Comparison of ENCODE assay signal across 8 cellular contexts in genomic region chrX:47936224-47936939, GRCh38.
DNase-seq lines count a peak whose midpoint lies in the region; ATAC-seq and TF ChIP-seq lines count a peak whose summit lies in the region.

No MANE protein-coding gene starts in this region.

- H3K27ac Mint-ChIP-seq in stimulated activated naive CD8-positive, alpha-beta T cell treated with anti-CD3 and anti-CD28 coated beads, Interleukin-15, amount 100 ng/mL, for 72 hours, result peak overlapping the region; percentile 27 to 79

- H3K36me3 ChIP-seq in SU-DHL-6 (ENCODE audit: low read length), result no peaks in the 10 kb centered on the region
- H3K36me3 ChIP-seq in SJCRH30, result no peaks in the 10 kb centered on the region

- no peak overlapping the region for H3K27ac ChIP-seq in right cardiac atrium (ENCODE audit: low read length)
- peak overlapping the region; percentile 94 for H3K27ac ChIP-seq in SU-DHL-6 (ENCODE audit: low read depth, low read length)
- no peak overlapping the region for H3K27ac ChIP-seq in SJCRH30

- no peaks in the 10 kb centered on the region for H3K27me3 ChIP-seq in right cardiac atrium (ENCODE audit: control insufficient read depth, insufficient read depth)
- H3K27me3 ChIP-seq in SU-DHL-6 (ENCODE audit: low read length), result no peaks in the 10 kb centered on the region
- H3K27me3 ChIP-seq in SJCRH30, result no peaks in the 10 kb centered on the region

- H3K4me3 Mint-ChIP-seq in stimulated activated naive CD8-positive, alpha-beta T cell treated with anti-CD3 and anti-CD28 coated beads, Interleukin-15, amount 100 ng/mL, for 72 hours, result peak overlapping the region; percentile 75 to 82

- H3K27me3 Mint-ChIP-seq in stimulated activated naive CD8-positive, alpha-beta T cell treated with anti-CD3 and anti-CD28 coated beads, Interleukin-15, amount 100 ng/mL, for 72 hours, result no peaks in the 10 kb centered on the region

- H3K4me2 ChIP-seq in SU-DHL-6 (ENCODE audit: low read depth, low read length, poor library complexity, severe bottlenecking), result peak overlapping the region; percentile 83

- H3K9me2 ChIP-seq in SU-DHL-6 (replicated peaks; ENCODE audit: insufficient read depth, low read length), result no peaks in the 10 kb centered on the region

- H3K4me1 ChIP-seq in right cardiac atrium (ENCODE audit: control insufficient read depth, insufficient read depth, low read length) (no peaks in the 10 kb centered on the region), SJCRH30 (no peaks in the 10 kb centered on the region)

- no peak for TF ChIP-seq CTCF in SU-DHL-6 (IDR thresholded peaks at IDR 0.05; ENCODE audit: insufficient read depth, low read length, poor library complexity, severe bottlenecking)
- TF ChIP-seq CTCF in fibroblast of villous mesenchyme (IDR thresholded peaks at IDR 0.05; ENCODE audit: insufficient read depth, low read depth, low read length), result no peak

- peak overlapping the region; percentile 51 for H2AFZ ChIP-seq in SU-DHL-6 (ENCODE audit: low read depth, low read length, severe bottlenecking)

- intact Hi-C loops in right cardiac atrium (cut with DNase I) (no loop called here), Right ventricle myocardium inferior (cut with DNase I) (no loop called here)

- no peaks in the 10 kb centered on the region for H4K20me1 ChIP-seq in SU-DHL-6 (ENCODE audit: low read depth, low read length)

- DNase-seq in right cardiac atrium, result peak in 1 of 3 donors; percentile 44
- DNase-seq in Right ventricle myocardium inferior (ENCODE audit: missing footprints), result no peak
- DNase-seq in fibroblast of villous mesenchyme (ENCODE audit: low read depth), result no peak
- DNase-seq in stimulated activated naive CD8-positive, alpha-beta T cell treated with anti-CD3 and anti-CD28 coated beads, Interleukin-15, amount 100 ng/mL, for 72 hours, result peak; percentile 3 to 22
- no peak for DNase-seq in NCI-H774 (lab: John Stamatoyannopoulos, UW)
- no peak for DNase-seq in SJCRH30

- H3F3A ChIP-seq in SU-DHL-6 (ENCODE audit: insufficient read depth), result peaks cover 13% of the 10 kb centered on the region

- no peaks in the 10 kb centered on the region for H3K9me3 Mint-ChIP-seq in stimulated activated naive CD8-positive, alpha-beta T cell treated with anti-CD3 and anti-CD28 coated beads, Interleukin-15, amount 100 ng/mL, for 72 hours

- H3K4me1 Mint-ChIP-seq in stimulated activated naive CD8-positive, alpha-beta T cell treated with anti-CD3 and anti-CD28 coated beads, Interleukin-15, amount 100 ng/mL, for 72 hours, result peaks cover 11% of the 10 kb centered on the region

- H3K9ac ChIP-seq in SU-DHL-6 (ENCODE audit: low read length), result peak overlapping the region; percentile 45

- H3K9me3 ChIP-seq in right cardiac atrium (ENCODE audit: control insufficient read depth, low read length) (no peaks in the 10 kb centered on the region), SU-DHL-6 (ENCODE audit: insufficient read depth, low read length) (no peaks in the 10 kb centered on the region), SJCRH30 (replicated peaks) (no peaks in the 10 kb centered on the region)

- H3K79me2 ChIP-seq in SU-DHL-6 (ENCODE audit: insufficient read depth, low read length), result no peaks in the 10 kb centered on the region

- 5% methylated on average over 15 of the region's 15 CpGs for WGBS in right cardiac atrium

- no peak for ATAC-seq in right cardiac atrium
- ATAC-seq in Right ventricle myocardium inferior, result no peak
- ATAC-seq in stimulated activated naive CD8-positive, alpha-beta T cell treated with anti-CD3 and anti-CD28 coated beads, Interleukin-15, amount 100 ng/mL, for 72 hours, result peak; percentile 74
- no peak for ATAC-seq in GM21576 (IDR thresholded peaks at IDR 0.05; ENCODE audit: unreplicated experiment)

- peak overlapping the region; percentile 22 for H3K4me3 ChIP-seq in right cardiac atrium (ENCODE audit: low read length)
- peak overlapping the region; percentile 43 for H3K4me3 ChIP-seq in SU-DHL-6 (ENCODE audit: insufficient read depth, low read length, poor library complexity, severe bottlenecking)
- H3K4me3 ChIP-seq in fibroblast of villous mesenchyme (ENCODE audit: low read depth, low read length), result peak overlapping the region; percentile 35
- H3K4me3 ChIP-seq in SJCRH30, result no peak overlapping the region

Comparison
In these comparisons a context has a peak if more than half of its experiments do, and no peak if none do; other contexts are left out.
1. DNase-seq: peak in stimulated activated naive CD8-positive, alpha-beta T cell treated with anti-CD3 and anti-CD28 coated beads, Interleukin-15, amount 100 ng/mL, for 72 hours (2 of 2); none in Right ventricle myocardium inferior (single experiment), fibroblast of villous mesenchyme (single experiment), NCI-H774 (single experiment) and SJCRH30 (0 of 2).